ENCODE assay signal across 16 cellular contexts in the genomic region with DNA sequence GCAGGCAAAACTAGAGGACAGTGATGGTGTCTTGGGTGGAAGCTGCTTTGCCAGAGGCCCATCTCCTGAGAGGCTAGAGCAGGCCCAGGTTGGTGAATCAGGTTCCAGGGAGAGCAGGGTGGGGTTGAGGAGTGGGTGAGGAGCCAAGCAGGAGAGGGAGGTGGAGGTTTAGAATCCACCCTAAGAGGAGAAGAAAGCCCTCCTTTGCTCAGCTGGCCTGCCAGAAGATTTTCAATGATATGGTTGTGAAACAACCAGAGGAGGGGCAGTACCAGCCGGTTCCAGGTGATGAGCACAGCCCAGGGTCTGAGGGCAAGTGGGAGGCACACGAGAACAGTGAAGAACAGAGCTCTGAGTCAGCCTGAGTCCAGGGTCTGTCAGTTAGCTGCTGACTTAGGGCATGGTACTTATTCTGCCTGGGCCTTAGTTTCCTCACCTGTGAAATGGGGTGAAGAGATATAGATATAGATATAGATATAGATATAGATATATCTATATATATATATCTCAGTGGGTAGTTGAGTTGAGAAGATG. TPM values are rescaled to one million over a fixed set of nuclear protein-coding genes. Genes with fewer than 3 reads are reported as not detected.
DNase-seq lines count a peak whose midpoint lies in the region; ATAC-seq and TF ChIP-seq lines count a peak whose summit lies in the region.
"Had no signal": no experiment of that assay in that cellular context is flagged by ENCODE, and none has a peak within 500 bp of the region (broad histone marks: within the 10 kb centered on the region; RNA-seq: fewer than 3 reads in every experiment).

No MANE protein-coding gene starts in this region.

- TF ChIP-seq CTCF in HEK293 (tag by site-specific recombination; IDR thresholded peaks at IDR 0.05) = no peak
- TF ChIP-seq CTCF in RWPE2 (IDR thresholded peaks at IDR 0.05; ENCODE audit: poor library complexity, severe bottlenecking) = no peak
- no peak for TF ChIP-seq CTCF in lower lobe of right lung (IDR thresholded peaks at IDR 0.05)

- no peaks in the 10 kb centered on the region for H3K27me3 Mint-ChIP-seq in stimulated activated memory B cell treated with anti-CD40 and anti-IgM and Interleukin-4, amounts not matched to agents 10 μg/mL and 1 μg/mL and 100 μg/mL, for 72 hours
- H3K27me3 Mint-ChIP-seq: activated naive CD8-positive, alpha-beta T cell; CD4-positive, alpha-beta T cell had no signal

- POLR2A ChIA-PET in HEK293 (lab: Yijun Ruan, JAX) = no interaction called here

- peaks cover 66% of the 10 kb centered on the region for H3K4me1 Mint-ChIP-seq in stimulated activated memory B cell treated with anti-CD40 and anti-IgM and Interleukin-4, amounts not matched to agents 10 μg/mL and 1 μg/mL and 100 μg/mL, for 72 hours

- H3K27ac ChIP-seq in HEK293 (ENCODE audit: extremely low read depth, low read depth, low read length) (no peak overlapping the region), RWPE2 (ENCODE audit: poor library complexity, severe bottlenecking) (peak overlapping the region; percentile 44), lower lobe of right lung (no peak overlapping the region)
- H3K27ac ChIP-seq: SK-N-MC, VCaP had no signal

- H3K4me1 ChIP-seq in HEK293 (ENCODE audit: control insufficient read depth, insufficient read depth, low read length) = peaks cover 2% of the 10 kb centered on the region; the same call in 1 of the 2 replicates
- H3K4me1 ChIP-seq in RWPE2 (ENCODE audit: insufficient read depth, poor library complexity, severe bottlenecking) = peaks cover 29% of the 10 kb centered on the region
- peaks cover 11% of the 10 kb centered on the region for H3K4me1 ChIP-seq in lower lobe of right lung

- H3K4me3 ChIP-seq in HEK293 (ENCODE audit: low read depth, low read length) (no peak overlapping the region), RWPE2 (ENCODE audit: severe bottlenecking) (no peak overlapping the region), lower lobe of right lung (no peak overlapping the region)
- H3K4me3 ChIP-seq: lung, MG63, SK-N-MC had no signal

- no peaks in the 10 kb centered on the region for H3K27me3 ChIP-seq in RWPE2 (ENCODE audit: insufficient read depth, poor library complexity, severe bottlenecking)
- no peaks in the 10 kb centered on the region for H3K27me3 ChIP-seq in lower lobe of right lung (ENCODE audit: low read depth)
- H3K27me3 ChIP-seq: MG63 had no signal

- H3K9me3 ChIP-seq in HEK293 (ENCODE audit: control insufficient read depth, insufficient read depth, low read depth, low read length) (no peaks in the 10 kb centered on the region), RWPE2 (ENCODE audit: severe bottlenecking) (no peaks in the 10 kb centered on the region), lower lobe of right lung (no peaks in the 10 kb centered on the region)
- H3K9me3 ChIP-seq: MG63 had no signal

- intact Hi-C loops in lower lobe of right lung (cut with DNase I) = no loop called here

- H3K36me3 Mint-ChIP-seq in stimulated activated memory B cell treated with anti-CD40 and anti-IgM and Interleukin-4, amounts not matched to agents 10 μg/mL and 1 μg/mL and 100 μg/mL, for 72 hours = no peaks in the 10 kb centered on the region

- H3K36me3 ChIP-seq in HEK293 (ENCODE audit: control insufficient read depth in 2 of 2, insufficient read depth in 1 of 2, low read length in 2 of 2) (no peaks in the 10 kb centered on the region), RWPE2 (ENCODE audit: low read depth) (no peaks in the 10 kb centered on the region), lower lobe of right lung (no peaks in the 10 kb centered on the region)
- H3K36me3 ChIP-seq: MG63 had no signal

- H3K9me3 Mint-ChIP-seq in stimulated activated memory B cell treated with anti-CD40 and anti-IgM and Interleukin-4, amounts not matched to agents 10 μg/mL and 1 μg/mL and 100 μg/mL, for 72 hours = no peaks in the 10 kb centered on the region
- H3K9me3 Mint-ChIP-seq: CD4-positive, alpha-beta T cell had no signal

- H3K27ac Mint-ChIP-seq in stimulated activated memory B cell treated with anti-CD40 and anti-IgM and Interleukin-4, amounts not matched to agents 10 μg/mL and 1 μg/mL and 100 μg/mL, for 72 hours = peak overlapping the region; percentile 4
- H3K27ac Mint-ChIP-seq: CD4-positive, alpha-beta T cell had no signal

- CTCF ChIA-PET in HEK293 (lab: Yijun Ruan, JAX) = interaction anchor here (0.6 to 1.0 kb wide), 2 partner anchors 83 to 88 kb away, joined by 3 to 5 read pairs; no protein-coding TSS in a partner anchor

- peak; percentile 49 for ATAC-seq in RWPE2 (ENCODE audit: low read depth)
- peak; percentile 7 to 28 for ATAC-seq in lower lobe of right lung
- no peak for ATAC-seq in stimulated activated memory B cell treated with anti-CD40 and anti-IgM and Interleukin-4, amounts not matched to agents 10 μg/mL and 1 μg/mL and 100 μg/mL, for 72 hours
- ATAC-seq in HG03571 (IDR thresholded peaks at IDR 0.05; ENCODE audit: unreplicated experiment) = no peak

- peak; percentile 46 for DNase-seq in RWPE2 (ENCODE audit: low spot score)
- no peak for DNase-seq in lower lobe of right lung
- no peak for DNase-seq in activated effector memory CD4-positive, alpha-beta T cell treated with Interleukin-2 at 50 U/mL for 16 hours
- no peak for DNase-seq in SIG-M5 treated with dmso at 0.1 percent for 504 hours (lab: John Stamatoyannopoulos, UW; ENCODE audit: unreplicated experiment)
- DNase-seq: CD4-positive, alpha-beta T cell; GF-D8; MG63; stimulated activated CD4-positive, alpha-beta T cell treated with anti-CD3 and anti-CD28 coated beads, Interleukin-4, amount 100 ng/mL, for 4 hours; stimulated activated naive CD4-positive, alpha-beta T cell had no signal

- H3K4me3 Mint-ChIP-seq in stimulated activated memory B cell treated with anti-CD40 and anti-IgM and Interleukin-4, amounts not matched to agents 10 μg/mL and 1 μg/mL and 100 μg/mL, for 72 hours = no peak overlapping the region
- H3K4me3 Mint-ChIP-seq: activated naive CD8-positive, alpha-beta T cell; CD4-positive, alpha-beta T cell had no signal

TF ChIP-seq in HEK293, 187 proteins besides CTCF, POLR2A, EP300 and RAD21:
- TF ChIP-seq KLF1 (tag by site-specific recombination; IDR thresholded peaks at IDR 0.05) (peak; percentile 59; the same call in 1 of the 2 replicates), SP3 (tag by site-specific recombination; IDR thresholded peaks at IDR 0.05) (peak; percentile 10; the same call in 1 of the 2 replicates), ZNF610 (tag by site-specific recombination; IDR thresholded peaks at IDR 0.05; ENCODE audit: borderline replicate concordance) (no peak), ZFHX2 (tag by site-specific recombination; conservative IDR thresholded peaks at IDR 0.05) (0 out of 2 replicates have a peak, but pooled peaks have one; percentile 3), ZNF221 (tag by site-specific recombination; IDR thresholded peaks at IDR 0.05; ENCODE audit: borderline replicate concordance) (no peak), ZNF184 (tag by site-specific recombination; IDR thresholded peaks at IDR 0.05) (no peak), KLF17 (tag by site-specific recombination; IDR thresholded peaks at IDR 0.05) (peak; percentile 15; the same call in 1 of the 2 replicates)

RNA-seq across cellular contexts. Expression of gene PPARGC1B, which starts 17.8 kb away (rescaled TPM):
- 12.5 TPM for total RNA-seq in lower lobe of right lung

Comparison
In these comparisons a context has a peak if more than half of its experiments do, and no peak if none do; other contexts are left out.
1. ATAC-seq: peak in RWPE2 (single experiment) and lower lobe of right lung (2 of 2); none in stimulated activated memory B cell treated with anti-CD40 and anti-IgM and Interleukin-4, amounts not matched to agents 10 μg/mL and 1 μg/mL and 100 μg/mL, for 72 hours (single experiment) and HG03571 (single experiment).